ENCODE assay signal across 12 cellular contexts in the genomic region with DNA sequence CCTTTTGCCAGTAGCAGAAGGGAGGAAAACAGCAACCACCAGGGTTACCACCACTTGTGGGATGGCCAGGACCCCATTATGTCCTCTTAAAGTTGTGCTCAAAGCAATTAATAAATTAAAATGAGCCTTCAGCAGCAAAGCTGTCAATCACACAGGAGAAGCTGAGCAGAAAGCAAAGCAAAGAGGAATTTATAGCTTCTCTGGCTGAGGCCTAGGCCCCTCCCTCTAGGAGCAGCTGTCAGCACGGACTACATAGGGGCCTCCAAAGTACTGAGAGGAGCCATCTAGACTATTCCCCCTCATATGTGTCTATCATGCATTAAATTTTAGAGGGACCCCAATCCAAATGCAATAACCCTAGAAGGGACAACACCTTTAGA. TPM values are rescaled to one million over a fixed set of nuclear protein-coding genes. Genes with fewer than 3 reads are reported as not detected.
DNase-seq lines count a peak whose midpoint lies in the region; ATAC-seq and TF ChIP-seq lines count a peak whose summit lies in the region.
"Had no signal": no experiment of that assay in that cellular context is flagged by ENCODE, and none has a peak within 500 bp of the region (broad histone marks: within the 10 kb centered on the region; RNA-seq: fewer than 3 reads in every experiment).

No MANE protein-coding gene starts in this region.

- H3K27me3 ChIP-seq in cardiac muscle cell, result peaks cover under 1% of the 10 kb centered on the region
- no peaks in the 10 kb centered on the region for H3K27me3 ChIP-seq in heart right ventricle
- no peaks in the 10 kb centered on the region for H3K27me3 ChIP-seq in PC-9 (ENCODE audit: insufficient read depth, low read depth)
- no peaks in the 10 kb centered on the region for H3K27me3 ChIP-seq in gastroesophageal sphincter

- H3K27ac Mint-ChIP-seq in type B pancreatic cell, result peak overlapping the region; percentile 64

- H3K4me1 Mint-ChIP-seq in type B pancreatic cell (ENCODE audit: unreplicated experiment), result peaks cover 25% of the 10 kb centered on the region

- H3F3A ChIP-seq in PC-9 (ENCODE audit: insufficient read depth, low read depth), result peaks cover 61% of the 10 kb centered on the region

- no peaks in the 10 kb centered on the region for H3K9me2 ChIP-seq in PC-9 (ENCODE audit: insufficient read depth)

- CTCF ChIA-PET in PC-9 (lab: Charles Lee), result interaction anchor here (0.6 to 0.9 kb wide), 2 partner anchors 13 to 495 kb away, joined by 3 read pairs; no protein-coding TSS in a partner anchor

- peaks cover 6% of the 10 kb centered on the region for H3K4me1 ChIP-seq in cardiac muscle cell (ENCODE audit: low read depth)
- H3K4me1 ChIP-seq in heart right ventricle, result peaks cover 22 to 58% (median 43%) of the 10 kb centered on the region in 9 donors
- H3K4me1 ChIP-seq in PC-9 (replicated peaks; ENCODE audit: insufficient read depth), result peaks cover 13% of the 10 kb centered on the region; the same call in 1 of the 2 replicates
- H3K4me1 ChIP-seq in gastroesophageal sphincter, result peaks cover 1 to 45% (median 25%) of the 10 kb centered on the region in 3 donors

- H3K27ac ChIP-seq in cardiac muscle cell (peak overlapping the region; percentile 30), heart right ventricle (peak overlapping the region in 2 of 10 donors; percentile 26 to 94), PC-9 (peak overlapping the region; percentile 41; the same call in 1 of the 2 replicates), gastroesophageal sphincter (no peak overlapping the region)

- intact Hi-C loops in heart right ventricle (cut with DNase I), result loop anchor here in 7 of 10 donors (5.0 kb wide), 3 partner anchors 107 to 153 kb away; a partner anchor contains a TSS
- intact Hi-C loops in PC-9 (cut with micrococcal nuclease; ENCODE audit: unreplicated experiment), result loop anchor here (5.0 kb wide), 2 partner anchors 133 to 153 kb away; a partner anchor contains a TSS

- no peak for TF ChIP-seq CTCF in cardiac muscle cell (IDR thresholded peaks at IDR 0.05; ENCODE audit: low read depth, low read length)
- TF ChIP-seq CTCF in heart right ventricle (IDR thresholded peaks at IDR 0.05), result no peak
- TF ChIP-seq CTCF in PC-9 (conservative IDR thresholded peaks at IDR 0.05), result no peak
- no peak for TF ChIP-seq CTCF in type B pancreatic cell (conservative IDR thresholded peaks at IDR 0.05)
- TF ChIP-seq CTCF in gastroesophageal sphincter (IDR thresholded peaks at IDR 0.05), result no peak

- BruUV-seq in PC-9 (replicated peaks; lab: Mats Ljungman, UMichigan), result no TSS peak

- H3K79me2 ChIP-seq in PC-9 (ENCODE audit: low read depth), result peaks cover 7% of the 10 kb centered on the region

- no peak for TF ChIP-seq POLR2A in gastroesophageal sphincter (IDR thresholded peaks at IDR 0.05)

- H2AFZ ChIP-seq in PC-9, result no peak overlapping the region

- POLR2A ChIA-PET in PC-9 (lab: Charles Lee; ENCODE audit: unreplicated experiment), result interaction anchor here (1.0 kb wide), 1 partner anchor 104 kb away, joined by 3 read pairs; no protein-coding TSS in a partner anchor

- peaks cover 21% of the 10 kb centered on the region; the same call in 1 of the 2 replicates for H4K20me1 ChIP-seq in PC-9 (ENCODE audit: insufficient read depth)

- H3K36me3 Mint-ChIP-seq in type B pancreatic cell, result peaks cover 22% of the 10 kb centered on the region

- 67 to 75% methylated on average over 1 of the region's 1 CpG for WGBS in heart right ventricle, 2 donors
- WGBS in gastroesophageal sphincter (ENCODE audit: low coverage in 1 of 2), 2 donors, result 17 to 40% methylated on average over 1 of the region's 1 CpG

- H3K4me2 ChIP-seq in PC-9, result no peak overlapping the region
- H3K4me2 ChIP-seq: smooth muscle cell had no signal

- no peaks in the 10 kb centered on the region for H3K9me3 Mint-ChIP-seq in type B pancreatic cell
- H3K9me3 Mint-ChIP-seq: naive B cell had no signal

- no peak for ATAC-seq in heart right ventricle
- no peak for ATAC-seq in GM18861 (IDR thresholded peaks at IDR 0.05; ENCODE audit: unreplicated experiment)
- no peak for ATAC-seq in GM19023 (IDR thresholded peaks at IDR 0.05; ENCODE audit: unreplicated experiment)
- no peak for ATAC-seq in gastroesophageal sphincter

- H3K4me3 Mint-ChIP-seq in type B pancreatic cell, result no peak overlapping the region

- H3K9me3 ChIP-seq in cardiac muscle cell (ENCODE audit: low read depth) (no peaks in the 10 kb centered on the region), heart right ventricle (no peaks in the 10 kb centered on the region), PC-9 (ENCODE audit: insufficient read depth, low read depth) (no peaks in the 10 kb centered on the region), gastroesophageal sphincter (no peaks in the 10 kb centered on the region)

- TF ChIP-seq EP300 in gastroesophageal sphincter (IDR thresholded peaks at IDR 0.05), result no peak

- H3K36me3 ChIP-seq in cardiac muscle cell, result peaks cover 36% of the 10 kb centered on the region
- H3K36me3 ChIP-seq in heart right ventricle, result peaks cover 0 to 83% (median 58%) of the 10 kb centered on the region in 9 donors
- H3K36me3 ChIP-seq in PC-9 (ENCODE audit: low read depth), result peaks cover 27% of the 10 kb centered on the region
- H3K36me3 ChIP-seq in gastroesophageal sphincter, result peaks cover 0 to 69% of the 10 kb centered on the region in 2 donors

- DNase-seq in cardiac muscle cell (ENCODE audit: low read depth in 1 of 2, low spot score in 1 of 2) (no peak), heart right ventricle (no peak), PC-9 (no peak), cerebellar cortex (ENCODE audit: low spot score) (peak; percentile 16), type B pancreatic cell (ENCODE audit: extremely low spot score, unreplicated experiment) (no peak)
- DNase-seq: activated CD4-positive, CD25-positive, alpha-beta regulatory T cell; naive B cell; NCI-H345 had no signal

- H3K4me3 ChIP-seq in cardiac muscle cell (no peak overlapping the region), heart right ventricle (no peak overlapping the region), PC-9 (no peak overlapping the region), gastroesophageal sphincter (no peak overlapping the region)
- H3K4me3 ChIP-seq: smooth muscle cell had no signal

- no peaks in the 10 kb centered on the region for H3K27me3 Mint-ChIP-seq in type B pancreatic cell
- H3K27me3 Mint-ChIP-seq: naive B cell had no signal

RNA-seq across cellular contexts. Expression of a gene that starts 6.4 kb away (rescaled TPM):
- total RNA-seq in cardiac muscle cell, result 20.0 and 21.1 TPM in 2 replicates
- 23.9 and 43.1 TPM in 2 replicates for polyA plus RNA-seq in cardiac muscle cell
- total RNA-seq in heart right ventricle, result 10 to 100 TPM; 29.6 to 51.8 (median 37.5) TPM
- polyA plus RNA-seq in heart right ventricle, result 10 to 100 TPM; 55.5 to 77.3 TPM
- total RNA-seq in PC-9 (2021), result 70.5 and 75.1 TPM in 2 replicates
- total RNA-seq in type B pancreatic cell (ENCODE audit: low replicate concordance), result 60.4 and 172 TPM in 2 replicates
- total RNA-seq in gastroesophageal sphincter, result 100 to 1,000 TPM; 103 to 212 (median 145) TPM

RNA-seq across cellular contexts. Expression of a gene that starts 13.9 kb away (rescaled TPM):
- 18.3 and 32.6 TPM in 2 replicates for total RNA-seq in cardiac muscle cell
- 30.7 and 40.2 TPM in 2 replicates for polyA plus RNA-seq in cardiac muscle cell
- total RNA-seq in heart right ventricle, result 10 to 100 TPM in 3 of 10 donors, 1 to 10 TPM in 7; 7.5 to 14.6 (median 9.9) TPM
- polyA plus RNA-seq in heart right ventricle, result 10 to 100 TPM in 1 of 2 donors, 1 to 10 TPM in 1; 4.3 to 20.0 TPM
- total RNA-seq in PC-9 (2021), result 33.0 and 36.5 TPM in 2 replicates
- 32.3 and 36.5 TPM in 2 replicates for total RNA-seq in type B pancreatic cell (ENCODE audit: low replicate concordance)
- 10 to 100 TPM in 1 of 4 donors, 1 to 10 TPM in 3; 7.2 to 10.3 (median 8.3) TPM for total RNA-seq in gastroesophageal sphincter

RNA-seq across cellular contexts. Expression of a gene that starts 14.2 kb away (rescaled TPM):
- total RNA-seq in cardiac muscle cell, result 18.0 and 18.5 TPM in 2 replicates
- polyA plus RNA-seq in cardiac muscle cell, result 28.1 and 30.2 TPM in 2 replicates
- total RNA-seq in heart right ventricle, result 10 to 100 TPM; 12.6 to 21.5 (median 17.3) TPM
- polyA plus RNA-seq in heart right ventricle, result 10 to 100 TPM; 11.0 to 11.1 TPM
- total RNA-seq in PC-9 (2021), result 45.8 and 61.8 TPM in 2 replicates
- 31.8 and 35.7 TPM in 2 replicates for total RNA-seq in type B pancreatic cell (ENCODE audit: low replicate concordance)
- total RNA-seq in gastroesophageal sphincter, result 10 to 100 TPM; 15.7 to 18.7 (median 17.0) TPM

RNA-seq across cellular contexts. Expression of a gene that starts 40.0 kb away (rescaled TPM):
- total RNA-seq in cardiac muscle cell (3.7 and 8.5 TPM in 2 replicates), heart right ventricle (1 to 10 TPM; 1.1 to 2.0 (median 1.7) TPM), PC-9 (2021) (10.9 and 13.9 TPM in 2 replicates), type B pancreatic cell (ENCODE audit: low replicate concordance) (2.9 and 13.2 TPM in 2 replicates), gastroesophageal sphincter (1 to 10 TPM in 3 of 4 donors, under 1 TPM in 1; 0.69 to 5.4 (median 2.0) TPM)
- polyA plus RNA-seq in cardiac muscle cell (5.0 and 5.4 TPM in 2 replicates), heart right ventricle (1 to 10 TPM in 1 of 2 donors, under 1 TPM in 1; 0.58 to 2.0 TPM)

Comparison
In these comparisons a context has a peak if more than half of its experiments do, and no peak if none do; other contexts are left out.
1. H3K27ac ChIP-seq: peak in cardiac muscle cell (single experiment) and PC-9 (single experiment); none in gastroesophageal sphincter (0 of 4).